In genomic region chr4:112813790-112814189, GRCh38 we compare ENCODE assay signal across 12 cellular contexts.
DNase-seq lines count a peak whose midpoint lies in the region; ATAC-seq and TF ChIP-seq lines count a peak whose summit lies in the region.
"Had no signal": no experiment of that assay in that cellular context is flagged by ENCODE, and none has a peak within 500 bp of the region (broad histone marks: within the 10 kb centered on the region; RNA-seq: fewer than 3 reads in every experiment).

No MANE protein-coding gene starts in this region.

- H3K4me3 ChIP-seq in GM06990 (replicated peaks; ENCODE audit: low read depth, low read length) (no peak overlapping the region), OCI-LY3 (ENCODE audit: low read length) (no peak overlapping the region), mesodermal cell (ENCODE audit: extremely low read depth, insufficient read depth, low read length, poor library complexity, severe bottlenecking) (no peak overlapping the region), Peyer's patch (no peak overlapping the region)
- H3K4me3 ChIP-seq: testis had no signal

- H3K9me3 ChIP-seq in OCI-LY3 (ENCODE audit: insufficient read depth, low read length) = no peaks in the 10 kb centered on the region
- no peaks in the 10 kb centered on the region for H3K9me3 ChIP-seq in mesodermal cell (ENCODE audit: control insufficient read depth, low read length)
- no peaks in the 10 kb centered on the region for H3K9me3 ChIP-seq in Peyer's patch
- H3K9me3 ChIP-seq: testis had no signal

- TF ChIP-seq POLR2A in Peyer's patch (IDR thresholded peaks at IDR 0.05) = no peak

- no peak overlapping the region for H3K9ac ChIP-seq in OCI-LY3 (ENCODE audit: low read length)

- H4K20me1 ChIP-seq in OCI-LY3 (ENCODE audit: insufficient read depth, low read length) = no peaks in the 10 kb centered on the region

- ATAC-seq in GM21723 (IDR thresholded peaks at IDR 0.05; ENCODE audit: unreplicated experiment) = peak; percentile 46

- H3K79me2 ChIP-seq in OCI-LY3 (ENCODE audit: low read length) = peaks cover 2% of the 10 kb centered on the region; the same call in 1 of the 2 replicates

- DNase-seq in GM06990 (ENCODE audit: extremely low read depth, insufficient read length) (peak; percentile 31), NCI-H510A treated with DMSO at 0.1 percent for 48 hours (lab: John Stamatoyannopoulos, UW) (no peak), Peyer's patch (no peak), NCI-H1930 (lab: John Stamatoyannopoulos, UW) (no peak), NCI-H1417 treated with DMSO at 0.1 percent for 48 hours (lab: John Stamatoyannopoulos, UW) (no peak)
- DNase-seq: DND-41, NCI-H2171 treated with DMSO at 0.1 percent for 48 hours, T1000, testis had no signal

- no peak overlapping the region for H3K4me2 ChIP-seq in OCI-LY3 (ENCODE audit: low read length)

- no peaks in the 10 kb centered on the region for H3K27me3 ChIP-seq in GM06990 (replicated peaks; ENCODE audit: control insufficient read depth, insufficient read depth, low read length)
- H3K27me3 ChIP-seq in OCI-LY3 (ENCODE audit: low read depth, low read length) = no peaks in the 10 kb centered on the region
- H3K27me3 ChIP-seq in Peyer's patch = no peaks in the 10 kb centered on the region
- H3K27me3 ChIP-seq: testis had no signal

- H3K27ac ChIP-seq in OCI-LY3 (ENCODE audit: low read length) (no peak overlapping the region), mesodermal cell (ENCODE audit: low read depth, low read length, severe bottlenecking) (peak overlapping the region; percentile 47), Peyer's patch (no peak overlapping the region)
- H3K27ac ChIP-seq: testis had no signal

- no peak for TF ChIP-seq CTCF in GM06990 (IDR thresholded peaks at IDR 0.05; ENCODE audit: insufficient read depth, low read length, poor library complexity, severe bottlenecking)
- no peak for TF ChIP-seq CTCF in OCI-LY3 (IDR thresholded peaks at IDR 0.05; ENCODE audit: low read depth, low read length)
- TF ChIP-seq CTCF in Peyer's patch (IDR thresholded peaks at IDR 0.05) = no peak

- 92% methylated on average over 2 of the region's 2 CpGs for WGBS in mesodermal cell (ENCODE audit: insufficient coverage in 2 of 2), 2 experiments

- H3K4me1 ChIP-seq in OCI-LY3 (ENCODE audit: low read length) = peaks cover 8% of the 10 kb centered on the region
- peaks cover 19% of the 10 kb centered on the region for H3K4me1 ChIP-seq in mesodermal cell (ENCODE audit: control insufficient read depth, insufficient read depth, low read length, poor library complexity, severe bottlenecking)
- H3K4me1 ChIP-seq in Peyer's patch = no peaks in the 10 kb centered on the region
- H3K4me1 ChIP-seq: testis had no signal

- no peaks in the 10 kb centered on the region for H3K36me3 ChIP-seq in GM06990 (ENCODE audit: control insufficient read depth, insufficient read depth, low read length)
- H3K36me3 ChIP-seq in OCI-LY3 (replicated peaks; ENCODE audit: low read depth, low read length) = no peaks in the 10 kb centered on the region
- H3K36me3 ChIP-seq in mesodermal cell (ENCODE audit: control insufficient read depth, insufficient read depth, low read length) = peaks cover 2% of the 10 kb centered on the region
- no peaks in the 10 kb centered on the region for H3K36me3 ChIP-seq in Peyer's patch

- peak overlapping the region; percentile 34; the same call in 1 of the 2 replicates for H2AFZ ChIP-seq in OCI-LY3 (ENCODE audit: low read depth, low read length)
